9 cellular contexts compared by ENCODE assay signal in the genomic region with DNA sequence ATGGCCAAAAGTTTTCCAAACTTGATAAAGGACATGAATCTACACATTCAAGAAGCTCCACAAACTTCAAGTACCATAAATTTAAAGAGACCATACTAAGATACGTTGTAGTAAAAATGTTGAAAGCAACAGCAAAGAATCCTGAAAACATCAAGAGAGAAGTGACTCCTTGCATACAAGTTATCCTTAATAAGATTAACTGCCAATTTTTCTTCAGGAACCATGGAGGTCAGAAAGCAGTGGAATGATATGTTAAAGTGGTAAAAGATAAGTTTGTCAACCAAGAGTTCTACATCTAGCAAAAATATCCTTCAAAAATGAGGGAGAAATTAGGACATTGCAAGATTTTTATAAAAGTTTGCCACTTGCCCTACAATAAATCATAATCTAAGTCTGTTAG. TPM values are rescaled to one million over a fixed set of nuclear protein-coding genes. Genes with fewer than 3 reads are reported as not detected.
"Had no signal": no experiment of that assay in that cellular context is flagged by ENCODE, and none has a peak within 500 bp of the region (broad histone marks: within the 10 kb centered on the region; RNA-seq: fewer than 3 reads in every experiment).

No MANE protein-coding gene starts in this region.

- H3K36me3 ChIP-seq: HAP-1 had no signal

- DNase-seq: H7, KBM-7 had no signal

- H3K9me3 ChIP-seq: HAP-1 had no signal

- ATAC-seq: GM23338, HCT116 had no signal

- H3K4me1 ChIP-seq: HAP-1 had no signal

- H3K36me3 Mint-ChIP-seq: IgD-negative memory B cell had no signal

- FAIRE-seq: HTR-8/SVneo had no signal

- H2AFZ ChIP-seq: GM23338 had no signal

- H3K4me3 ChIP-seq: GM23338, HAP-1 had no signal

- H3K27ac Mint-ChIP-seq: GM23338, IgD-negative memory B cell had no signal

- H3K4me1 Mint-ChIP-seq: GM23338 had no signal

- H3K4me3 Mint-ChIP-seq: GM23338, IgD-negative memory B cell had no signal

- H3K4me2 ChIP-seq: GM23338 had no signal

RNA-seq across cellular contexts. Expression of a gene that starts 43.3 kb away (rescaled TPM):
- total RNA-seq: GM23338, H4, H7, HT-29 had no signal
- polyA plus RNA-seq: GM23338, IgD-negative memory B cell had no signal
